8 cellular contexts compared by ENCODE assay signal in the genomic region with DNA sequence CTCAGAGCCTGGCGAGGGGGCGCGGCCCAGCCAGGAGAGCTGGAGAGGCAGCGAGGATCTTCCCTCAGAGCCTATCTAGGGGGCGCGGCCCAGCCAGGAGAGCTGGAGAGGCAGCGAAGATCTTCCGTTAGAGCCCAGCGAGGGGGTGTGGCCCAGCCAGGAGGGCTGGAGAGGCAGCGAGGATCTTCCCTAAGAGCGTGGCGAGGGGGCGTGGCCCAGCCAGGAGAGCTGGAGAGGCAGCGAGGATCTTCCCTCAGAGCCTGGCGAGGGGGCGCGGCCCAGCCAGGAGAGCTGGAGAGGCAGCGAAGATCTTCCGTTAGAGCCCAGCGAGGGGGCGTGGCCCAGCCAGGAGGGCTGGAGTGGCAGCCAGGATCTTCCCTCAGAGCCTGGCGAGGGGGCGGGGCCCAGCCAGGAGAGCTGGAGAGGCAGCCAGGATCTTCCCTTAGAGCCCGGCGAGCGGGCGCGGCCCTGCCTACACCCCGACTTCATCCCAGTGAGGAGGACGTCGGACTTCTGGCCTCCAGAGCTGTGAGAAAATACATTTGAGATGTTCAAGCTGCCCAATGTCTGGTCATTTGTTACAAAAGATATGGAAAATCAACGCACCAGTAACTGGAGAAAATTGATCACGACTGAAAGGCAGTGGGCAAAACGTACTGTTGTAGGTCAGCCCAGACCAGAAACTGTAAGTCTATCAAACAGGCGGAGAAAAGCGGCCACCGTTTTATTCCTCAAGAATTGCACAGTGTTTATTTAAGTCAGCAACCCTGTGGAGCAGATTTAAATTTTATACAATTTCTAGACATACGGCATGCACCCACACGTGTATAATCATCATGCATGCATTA.
DNase-seq lines count a peak whose midpoint lies in the region; ATAC-seq and TF ChIP-seq lines count a peak whose summit lies in the region.

No MANE protein-coding gene starts in this region.

- no peaks in the 10 kb centered on the region for H3K36me3 Mint-ChIP-seq in effector memory CD8-positive, alpha-beta T cell (ENCODE audit: insufficient read depth)

- no peaks in the 10 kb centered on the region for H3K27me3 ChIP-seq in lung (ENCODE audit: control insufficient read depth, insufficient read depth)

- no peak overlapping the region for H3K27ac Mint-ChIP-seq in effector memory CD8-positive, alpha-beta T cell

- peaks cover 5 to 7% of the 10 kb centered on the region in 2 donors for H3K4me1 Mint-ChIP-seq in effector memory CD8-positive, alpha-beta T cell (ENCODE audit: low read depth in 2 of 2)

- no peaks in the 10 kb centered on the region for H3K9me3 ChIP-seq in lung (ENCODE audit: control insufficient read depth in 2 of 2, insufficient read depth in 1 of 2, low read length in 1 of 2)

- H3K9me3 Mint-ChIP-seq in effector memory CD8-positive, alpha-beta T cell, result peaks cover 0 to 4% of the 10 kb centered on the region in 2 donors

- H3K27ac ChIP-seq in lung (ENCODE audit: low read depth in 1 of 2, low read length in 1 of 2), result no peak overlapping the region

- DNase-seq in AG10803 (ENCODE audit: low read depth) (peak; percentile 83), NCI-H2029 (lab: John Stamatoyannopoulos, UW) (peak; percentile 98), lung (ENCODE audit: low spot score) (peak; percentile 80), GM10248 (ENCODE audit: extremely low spot score) (no peak)
- DNase-seq in activated CD4-positive, alpha-beta T cell treated with anti-CD3 and anti-CD28 coated beads, Interleukin-2, amount 50 U/mL, for 24 hours (ENCODE audit: low read depth in 1 of 2, low spot score in 1 of 2), result peak; percentile 17 to 18
- DNase-seq in effector memory CD8-positive, alpha-beta T cell, result no peak
- DNase-seq in stimulated activated CD4-positive, alpha-beta T cell treated with anti-CD3 and anti-CD28 coated beads, TNF-alpha, amount 100 ng/mL, for 4 hours (ENCODE audit: low read depth in 3 of 3), result peak in 2 of 3 experiments; percentile 9 to 13

- 5 to 6% methylated on average over 39 of the region's 39 CpGs for WGBS in lung, 2 donors

- CTCF ChIA-PET in GM10248 (lab: Yijun Ruan, JAX), result interaction anchor here (1.1 to 1.9 kb wide), 4 partner anchors 11 to 64 kb away, joined by 3 to 13 read pairs (median 6); partner anchors contain the start of gene TMEM18

- ATAC-seq in GM21723 (IDR thresholded peaks at IDR 0.05; ENCODE audit: unreplicated experiment), result peak; percentile 68
- ATAC-seq in effector memory CD8-positive, alpha-beta T cell (replicated peaks), result no peak
- peak; percentile 42 for ATAC-seq in lung (ENCODE audit: insufficient read depth, low FRiP score)

- H3K4me3 ChIP-seq in AG10803 (ENCODE audit: low read length) (peak overlapping the region; percentile 58), lung (no peak overlapping the region)

- peaks cover 44 to 79% of the 10 kb centered on the region in 2 donors for H3K27me3 Mint-ChIP-seq in effector memory CD8-positive, alpha-beta T cell

- H3K4me3 Mint-ChIP-seq in effector memory CD8-positive, alpha-beta T cell, result peak overlapping the region; percentile 66 to 73

- TF ChIP-seq CTCF in AG10803 (conservative IDR thresholded peaks at IDR 0.05; ENCODE audit: low read length) (no peak), lung (IDR thresholded peaks at IDR 0.05; ENCODE audit: control extremely low read depth, extremely low read depth) (no peak), GM10248 (IDR thresholded peaks at IDR 0.05; ENCODE audit: control extremely low read depth, extremely low read depth, low read depth, missing control alignments) (no peak)

- peaks cover 0 to 7% of the 10 kb centered on the region in 2 donors for H3K4me1 ChIP-seq in lung (ENCODE audit: control insufficient read depth in 2 of 2, insufficient read depth in 2 of 2, low read length in 2 of 2)

- POLR2A ChIA-PET in GM10248 (lab: Yijun Ruan, JAX), result no interaction called here

- no peaks in the 10 kb centered on the region for H3K36me3 ChIP-seq in lung (ENCODE audit: control insufficient read depth in 2 of 2, insufficient read depth in 2 of 2, low read length in 2 of 2)

Comparison
In these comparisons a context has a peak if more than half of its experiments do, and no peak if none do; other contexts are left out.
1. DNase-seq: peak in AG10803 (single experiment), NCI-H2029 (single experiment), activated CD4-positive, alpha-beta T cell treated with anti-CD3 and anti-CD28 coated beads, Interleukin-2, amount 50 U/mL, for 24 hours (2 of 2), lung (single experiment) and stimulated activated CD4-positive, alpha-beta T cell treated with anti-CD3 and anti-CD28 coated beads, TNF-alpha, amount 100 ng/mL, for 4 hours (2 of 3); none in effector memory CD8-positive, alpha-beta T cell (0 of 3) and GM10248 (single experiment).